27 cellular contexts compared by ENCODE assay signal in genomic region chr4:893995-894705, GRCh38.
"Had no signal": no experiment of that assay in that cellular context is flagged by ENCODE, and none has a peak within 500 bp of the region (broad histone marks: within the 10 kb centered on the region; RNA-seq: fewer than 3 reads in every experiment).

No MANE protein-coding gene starts in this region.

- H3K36me3 Mint-ChIP-seq: natural killer cell, type B pancreatic cell had no signal

- DNase-seq: cerebellar nuclear complex; cortex of kidney; effector memory CD8-positive, alpha-beta T cell; erythroblast; esophagus squamous epithelium; foreskin melanocyte; glutamatergic neuron; hypothalamus; immature natural killer cell; islet precursor cell; kidney glomerular epithelial cell; left ventricle myocardium superior; lower lobe of right lung; natural killer cell; retina; stimulated activated CD4-positive, alpha-beta T cell treated with anti-CD3 and anti-CD28 coated beads, Interleukin-12 subunit alpha, Interleukin-12 subunit beta, amount 100 ng/mL, for 4 hours; stimulated activated CD4-positive, alpha-beta T cell treated with anti-CD3 and anti-CD28 coated beads, Interleukin-1b, Interleukin-23, amount 100 ng/mL, for 48 hours; stimulated activated CD4-positive, alpha-beta T cell treated with anti-CD3 and anti-CD28 coated beads, Interleukin-4, amount 100 ng/mL, for 1 hour; stimulated activated CD8-positive, alpha-beta memory T cell treated with anti-CD3 and anti-CD28 coated beads, Interleukin-4, amount 100 ng/mL, for 48 hours had no signal

- H3K9me3 ChIP-seq: esophagus squamous epithelium, lower lobe of right lung, neutrophil, pancreas, suprapubic skin had no signal

- H3K27me3 Mint-ChIP-seq: effector memory CD8-positive, alpha-beta T cell; stimulated activated naive CD8-positive, alpha-beta T cell treated with anti-CD3 and anti-CD28 coated beads, Interleukin-15, Interleukin-2, amounts not matched to agents 100 ng/mL and 50 ng/mL, for 24 hours; type B pancreatic cell had no signal

- H3K9me3 Mint-ChIP-seq: effector memory CD8-positive, alpha-beta T cell; immature natural killer cell; natural killer cell; stimulated activated naive CD8-positive, alpha-beta T cell treated with anti-CD3 and anti-CD28 coated beads, Interleukin-15, Interleukin-2, amounts not matched to agents 100 ng/mL and 50 ng/mL, for 24 hours; type B pancreatic cell had no signal

- FAIRE-seq: endometrium, pancreas had no signal

- H3K27ac ChIP-seq: esophagus squamous epithelium, lower lobe of right lung, neutrophil, pancreas, suprapubic skin had no signal

- H3K4me2 ChIP-seq: smooth muscle cell had no signal

- H3K4me3 ChIP-seq: esophagus squamous epithelium, lower lobe of right lung, pancreas, smooth muscle cell, suprapubic skin had no signal

- H3K4me3 Mint-ChIP-seq: effector memory CD8-positive, alpha-beta T cell; immature natural killer cell; natural killer cell; stimulated activated naive CD8-positive, alpha-beta T cell treated with anti-CD3 and anti-CD28 coated beads, Interleukin-15, Interleukin-2, amounts not matched to agents 100 ng/mL and 50 ng/mL, for 24 hours; type B pancreatic cell had no signal

- ATAC-seq: effector memory CD8-positive, alpha-beta T cell; left ventricle myocardium superior; lower lobe of right lung; natural killer cell; pancreas; sciatic nerve had no signal

- H3K27me3 ChIP-seq: esophagus squamous epithelium, neutrophil, pancreas, suprapubic skin had no signal

- H3K4me1 ChIP-seq: esophagus squamous epithelium, lower lobe of right lung, pancreas, suprapubic skin had no signal

- H3K27ac Mint-ChIP-seq: immature natural killer cell; natural killer cell; stimulated activated naive CD8-positive, alpha-beta T cell treated with anti-CD3 and anti-CD28 coated beads, Interleukin-15, Interleukin-2, amounts not matched to agents 100 ng/mL and 50 ng/mL, for 24 hours; type B pancreatic cell had no signal
